ENCODE assay signal across 19 cellular contexts in genomic region chr7:127858091-127858914, GRCh38.
A peak's percentile ranks its signal among the peaks of the same experiment; 100 is the strongest.
DNase-seq lines count a peak whose midpoint lies in the region; ATAC-seq and TF ChIP-seq lines count a peak whose summit lies in the region.
"Had no signal": no experiment of that assay in that cellular context is flagged by ENCODE, and none has a peak within 500 bp of the region (broad histone marks: within the 10 kb centered on the region; RNA-seq: fewer than 3 reads in every experiment).

No MANE protein-coding gene starts in this region.

- peaks cover 19% of the 10 kb centered on the region for H3K36me3 Mint-ChIP-seq in activated naive CD8-positive, alpha-beta T cell treated with anti-CD3 and anti-CD28 coated beads, Interleukin-2, amount 10 ng/mL, durations not matched to agents 7 days and 5 days

- ATAC-seq in Right ventricle myocardium superior (ENCODE audit: poor library complexity) (peak; percentile 87), aorta (ENCODE audit: low FRiP score) (no peak), HG03354 (IDR thresholded peaks at IDR 0.05; ENCODE audit: poor library complexity, severe bottlenecking, unreplicated experiment) (no peak)
- ATAC-seq in activated naive CD8-positive, alpha-beta T cell treated with anti-CD3 and anti-CD28 coated beads, Interleukin-2, amount 10 ng/mL, durations not matched to agents 7 days and 5 days (ENCODE audit: low read depth), result no peak
- ATAC-seq: stimulated activated naive CD8-positive, alpha-beta T cell treated with anti-CD3 and anti-CD28 coated beads, Interleukin-15, amount 100 ng/mL, for 72 hours had no signal

- H3K4me3 Mint-ChIP-seq in activated naive CD8-positive, alpha-beta T cell treated with anti-CD3 and anti-CD28 coated beads, Interleukin-2, amount 10 ng/mL, durations not matched to agents 7 days and 5 days, result no peak overlapping the region
- H3K4me3 Mint-ChIP-seq: activated B cell treated with CpG ODN at 0.5 μM for 24 hours, H9 had no signal

- peaks cover 7% of the 10 kb centered on the region for H3K27me3 Mint-ChIP-seq in activated naive CD8-positive, alpha-beta T cell treated with anti-CD3 and anti-CD28 coated beads, Interleukin-2, amount 10 ng/mL, durations not matched to agents 7 days and 5 days
- H3K27me3 Mint-ChIP-seq: activated B cell treated with CpG ODN at 0.5 μM for 24 hours; stimulated activated naive CD8-positive, alpha-beta T cell treated with anti-CD3 and anti-CD28 coated beads, Interleukin-15, amount 100 ng/mL, for 72 hours had no signal

- DNase-seq in Right ventricle myocardium superior (no peak), right atrium auricular region (ENCODE audit: low spot score) (no peak), medulla oblongata (ENCODE audit: extremely low spot score) (peak; percentile 52), aorta (peak; percentile 42 to 70), thyroid gland (no peak), esophagus muscularis mucosa (ENCODE audit: extremely low spot score) (no peak)
- peak; percentile 29 for DNase-seq in activated naive CD8-positive, alpha-beta T cell treated with anti-CD3 and anti-CD28 coated beads, Interleukin-2, amount 10 ng/mL, durations not matched to agents 7 days and 5 days
- DNase-seq: activated B cell treated with CpG ODN at 0.5 μM for 24 hours; COR-L47; cortex of kidney; EL; H9; Karpas-422; kidney glomerular epithelial cell; NCI-H526; OCI-M1; stimulated activated naive CD8-positive, alpha-beta T cell treated with anti-CD3 and anti-CD28 coated beads, Interleukin-15, amount 100 ng/mL, for 72 hours; T-helper 2 cell had no signal

- no peak for TF ChIP-seq POLR2A in thyroid gland (IDR thresholded peaks at IDR 0.05)
- TF ChIP-seq POLR2A in esophagus muscularis mucosa (IDR thresholded peaks at IDR 0.05; ENCODE audit: low read depth), result no peak

- H3K4me3 ChIP-seq in right atrium auricular region (no peak overlapping the region), aorta (ENCODE audit: low read length in 2 of 2) (no peak overlapping the region), thyroid gland (replicated peaks in 1 of 3) (no peak overlapping the region), esophagus muscularis mucosa (no peak overlapping the region)

- no peak for TF ChIP-seq EP300 in esophagus muscularis mucosa (IDR thresholded peaks at IDR 0.05)

- peaks cover 36% of the 10 kb centered on the region for H3K4me1 Mint-ChIP-seq in activated naive CD8-positive, alpha-beta T cell treated with anti-CD3 and anti-CD28 coated beads, Interleukin-2, amount 10 ng/mL, durations not matched to agents 7 days and 5 days

- 74 to 82% methylated on average over 13 to 14 of the region's 14 CpGs for whole genome bisulfite sequencing in aorta, 2 donors
- 94 to 98% methylated on average over 9 to 13 of the region's 14 CpGs for WGBS in thyroid gland, 2 donors
- 88% methylated on average over 11 of the region's 14 CpGs for WGBS in esophagus muscularis mucosa

- no peak overlapping the region for H3K27ac Mint-ChIP-seq in activated naive CD8-positive, alpha-beta T cell treated with anti-CD3 and anti-CD28 coated beads, Interleukin-2, amount 10 ng/mL, durations not matched to agents 7 days and 5 days
- H3K27ac Mint-ChIP-seq: activated B cell treated with CpG ODN at 0.5 μM for 24 hours; stimulated activated naive CD8-positive, alpha-beta T cell treated with anti-CD3 and anti-CD28 coated beads, Interleukin-15, amount 100 ng/mL, for 72 hours had no signal

- no peaks in the 10 kb centered on the region for H3K9me3 Mint-ChIP-seq in activated naive CD8-positive, alpha-beta T cell treated with anti-CD3 and anti-CD28 coated beads, Interleukin-2, amount 10 ng/mL, durations not matched to agents 7 days and 5 days
- H3K9me3 Mint-ChIP-seq: activated B cell treated with CpG ODN at 0.5 μM for 24 hours; H9; stimulated activated naive CD8-positive, alpha-beta T cell treated with anti-CD3 and anti-CD28 coated beads, Interleukin-15, amount 100 ng/mL, for 72 hours had no signal

- POLR2A ChIA-PET in activated naive CD8-positive, alpha-beta T cell treated with anti-CD3 and anti-CD28 coated beads, Interleukin-2, amount 10 ng/mL, durations not matched to agents 7 days and 5 days (lab: Charles Lee), result no interaction called here

- H3K4me1 ChIP-seq in right atrium auricular region, result peaks cover 0 to 8% of the 10 kb centered on the region in 2 donors
- peaks cover 0 to 6% of the 10 kb centered on the region in 2 donors for H3K4me1 ChIP-seq in aorta (ENCODE audit: control insufficient read depth in 1 of 2, insufficient read depth in 2 of 2, low read length in 2 of 2)
- H3K4me1 ChIP-seq in thyroid gland, result no peaks in the 10 kb centered on the region
- peaks cover 8 to 16% (median 12%) of the 10 kb centered on the region in 4 donors for H3K4me1 ChIP-seq in esophagus muscularis mucosa

- H3K9me3 ChIP-seq in right atrium auricular region (no peaks in the 10 kb centered on the region), aorta (ENCODE audit: control insufficient read depth, low read length) (no peaks in the 10 kb centered on the region), thyroid gland (no peaks in the 10 kb centered on the region), esophagus muscularis mucosa (no peaks in the 10 kb centered on the region)

- H3K27me3 ChIP-seq in right atrium auricular region (no peaks in the 10 kb centered on the region), aorta (ENCODE audit: control insufficient read depth in 1 of 2, insufficient read depth in 2 of 2, low read length in 1 of 2) (no peaks in the 10 kb centered on the region), thyroid gland (no peaks in the 10 kb centered on the region), esophagus muscularis mucosa (no peaks in the 10 kb centered on the region)

- TF ChIP-seq CTCF in right atrium auricular region (IDR thresholded peaks at IDR 0.05) (no peak), thyroid gland (IDR thresholded peaks at IDR 0.05) (no peak), esophagus muscularis mucosa (IDR thresholded peaks at IDR 0.05) (no peak)

- H3K27ac ChIP-seq in right atrium auricular region (no peak overlapping the region), aorta (ENCODE audit: low read depth in 1 of 2, low read length in 2 of 2) (no peak overlapping the region), thyroid gland (no peak overlapping the region), esophagus muscularis mucosa (replicated peaks in 1 of 4) (no peak overlapping the region)

- intact Hi-C loops in Right ventricle myocardium superior (cut with DNase I) (no loop called here), aorta (cut with DNase I) (no loop called here), thyroid gland (cut with DNase I) (no loop called here), esophagus muscularis mucosa (cut with DNase I) (no loop called here)

- H3K36me3 ChIP-seq in right atrium auricular region (no peaks in the 10 kb centered on the region), aorta (ENCODE audit: control insufficient read depth in 1 of 2, insufficient read depth in 2 of 2, low read length in 1 of 2) (no peaks in the 10 kb centered on the region), thyroid gland (no peaks in the 10 kb centered on the region), esophagus muscularis mucosa (no peaks in the 10 kb centered on the region)

Comparison
In these comparisons a context has a peak if more than half of its experiments do, and no peak if none do; other contexts are left out.
1. DNase-seq: peak in activated naive CD8-positive, alpha-beta T cell treated with anti-CD3 and anti-CD28 coated beads, Interleukin-2, amount 10 ng/mL, durations not matched to agents 7 days and 5 days (single experiment), medulla oblongata (single experiment) and aorta (2 of 2); none in Right ventricle myocardium superior (single experiment), right atrium auricular region (single experiment), thyroid gland (0 of 2) and esophagus muscularis mucosa (single experiment).